In the genomic region with DNA sequence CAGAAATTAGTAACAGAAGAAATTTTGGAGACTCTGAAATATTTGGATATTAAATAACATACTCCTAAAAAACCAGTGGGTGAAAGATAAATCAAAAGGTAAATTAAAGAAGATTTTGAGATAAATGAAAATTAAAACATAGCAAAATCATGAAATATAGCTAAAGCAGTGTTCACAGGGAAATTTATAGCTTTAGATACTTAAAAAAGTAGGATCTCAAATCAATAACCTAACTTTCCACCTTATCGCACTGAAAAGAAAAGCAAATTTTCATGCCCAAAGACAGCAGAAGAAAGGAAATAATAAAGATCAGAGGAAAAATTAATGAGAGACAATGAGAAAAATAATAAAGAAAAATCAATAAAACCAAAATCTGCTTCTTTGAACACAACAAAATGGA, we compare ENCODE assay signal across 33 cellular contexts.
"Had no signal": no experiment of that assay in that cellular context is flagged by ENCODE, and none has a peak within 500 bp of the region (broad histone marks: within the 10 kb centered on the region; RNA-seq: fewer than 3 reads in every experiment).

No MANE protein-coding gene starts in this region.

- H3K27ac ChIP-seq: KMS-11 had no signal

- H3K4me3 ChIP-seq: MG63 had no signal

- H3K4me2 ChIP-seq: KMS-11 had no signal

- DNase-seq: Karpas-422, Kasumi-1, MG63, MM.1S, MV-4-11, NCI-H1048, NCI-H1092, NCI-H1092 treated with DMSO at 0.1 percent for 48 hours, NCI-H1105, NCI-H1417, NCI-H1417 treated with DMSO at 0.1 percent for 48 hours, NCI-H1436, NCI-H1436 treated with DMSO at 0.1 percent for 48 hours, NCI-H146, NCI-H1694, NCI-H1694 treated with DMSO at 0.1 percent for 48 hours, NCI-H187, NCI-H187 treated with DMSO at 0.1 percent for 48 hours, NCI-H1930, NCI-H2029, NCI-H2029 treated with DMSO at 0.1 percent for 48 hours, NCI-H2081, NCI-H2081 treated with DMSO at 0.1 percent for 48 hours, NCI-H2107, NCI-H2171, NCI-H2171 treated with DMSO at 0.1 percent for 48 hours, NCI-H2227 treated with DMSO at 0.1 percent for 48 hours, NCI-H226, NCI-H345, NCI-H446, NCI-H446 treated with DMSO at 0.1 percent for 48 hours, NCI-H510A had no signal

- H3K9ac ChIP-seq: KMS-11 had no signal

- H3K36me3 ChIP-seq: MG63 had no signal

- H3K27me3 ChIP-seq: MG63 had no signal
